Comparison of ENCODE assay signal across 24 cellular contexts in genomic region chr19:36363845-36364244, GRCh38.
"Had no signal": no experiment of that assay in that cellular context is flagged by ENCODE, and none has a peak within 500 bp of the region (broad histone marks: within the 10 kb centered on the region; RNA-seq: fewer than 3 reads in every experiment).

No MANE protein-coding gene starts in this region.

- H2AFZ ChIP-seq: hepatocyte had no signal

- DNase-seq: effector CD8-positive, alpha-beta T cell; effector memory CD8-positive, alpha-beta T cell; endodermal cell; foreskin keratinocyte; heart left ventricle; hypothalamus; immature natural killer cell; islet precursor cell; kidney; kidney glomerular epithelial cell; left colon; left ventricle myocardium inferior; lower lobe of right lung; mesenchymal stem cell; midbrain had no signal

- H3K79me2 ChIP-seq: hepatocyte had no signal

- H3K27ac ChIP-seq: coronary artery, esophagus muscularis mucosa, foreskin keratinocyte, gastroesophageal sphincter, hepatocyte, left ventricle myocardium inferior, lower lobe of right lung had no signal

- H3K27me3 ChIP-seq: esophagus muscularis mucosa, foreskin keratinocyte, gastroesophageal sphincter, heart left ventricle, hepatocyte had no signal

- H3K4me2 ChIP-seq: hepatocyte had no signal

- H3K4me3 ChIP-seq: coronary artery, esophagus muscularis mucosa, gastroesophageal sphincter, heart left ventricle, hepatocyte, left ventricle myocardium inferior, lower lobe of right lung had no signal

- FAIRE-seq: colon, endometrium, endothelial cell of umbilical vein, frontal cortex, kidney had no signal

- H3K9me3 ChIP-seq: esophagus muscularis mucosa, gastroesophageal sphincter, heart left ventricle, left ventricle myocardium inferior had no signal

- H3K4me1 ChIP-seq: esophagus muscularis mucosa, foreskin keratinocyte, gastroesophageal sphincter, left ventricle myocardium inferior, lower lobe of right lung had no signal

- ATAC-seq: effector memory CD8-positive, alpha-beta T cell; foreskin keratinocyte; gastroesophageal sphincter; heart left ventricle; left colon; left lobe of liver; lower lobe of right lung had no signal
